2 cellular contexts compared by ENCODE assay signal in genomic region chr4:3785292-3785565, GRCh38.
TF ChIP-seq lines count a peak whose summit lies in the region.

No MANE protein-coding gene starts in this region.

TF ChIP-seq in HepG2, 621 proteins besides CTCF, POLR2A, EP300 and RAD21:
- TF ChIP-seq AGO2 (optimal IDR thresholded peaks at IDR 0.05; ENCODE audit: low read depth, low read length) (peak; percentile 31), HNRNPL (IDR thresholded peaks at IDR 0.05; ENCODE audit: low read depth, low read length) (0 out of 2 replicates have a peak, but pooled peaks have one; percentile 11), ZSCAN29 (CRISPR knock-in tag; conservative IDR thresholded peaks at IDR 0.05) (no peak)
TF ChIP-seq in HepG2: peak in this region for 2.

TF ChIP-seq in H1, 55 proteins besides CTCF, POLR2A, EP300 and RAD21:
- TF ChIP-seq BCL11A (IDR thresholded peaks at IDR 0.05; ENCODE audit: low read depth in 2 of 2, low read length in 2 of 2) (no peak), PHF8 (conservative IDR thresholded peaks at IDR 0.05; ENCODE audit: low read depth, low read length) (no peak)
